In the genomic region with DNA sequence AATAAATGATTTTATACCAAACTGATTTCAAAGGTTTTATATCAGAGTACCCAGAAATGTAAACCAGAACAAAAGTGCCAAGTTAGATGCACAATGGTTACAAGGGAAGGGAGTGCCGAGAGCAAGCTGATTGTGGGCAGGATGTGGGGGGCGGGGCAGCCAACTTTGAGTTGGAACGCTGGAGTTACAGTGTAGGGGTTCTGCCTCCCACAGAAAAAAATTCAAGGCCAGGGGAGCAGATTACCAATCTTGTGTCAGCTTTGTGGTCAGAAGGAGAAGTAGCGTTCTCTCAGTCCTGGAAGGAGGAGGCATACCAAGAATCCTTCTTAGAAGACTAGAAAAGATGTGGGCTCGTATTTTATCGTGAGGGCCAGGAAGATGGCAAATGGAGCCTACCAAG, we compare ENCODE assay signal across 15 cellular contexts. TPM values are rescaled to one million over a fixed set of nuclear protein-coding genes. Genes with fewer than 3 reads are reported as not detected.
DNase-seq lines count a peak whose midpoint lies in the region; ATAC-seq lines count a peak whose summit lies in the region.
"Had no signal": no experiment of that assay in that cellular context is flagged by ENCODE, and none has a peak within 500 bp of the region (broad histone marks: within the 10 kb centered on the region; RNA-seq: fewer than 3 reads in every experiment).

No MANE protein-coding gene starts in this region.

- CTCF ChIA-PET in activated CD8-positive, alpha-beta memory T cell treated with anti-CD3 and anti-CD28 coated beads, Interleukin-2, amount 10 ng/mL, durations not matched to agents 7 days and 5 days (lab: Charles Lee) = interaction anchor here (0.7 to 4.0 kb wide), 10 partner anchors 7 to 1028 kb away, joined by 3 to 34 read pairs (median 4); partner anchors contain the start of gene FDX1
- CTCF ChIA-PET in activated CD4-positive, alpha-beta memory T cell treated with anti-CD3 and anti-CD28 coated beads, Interleukin-2, amount 10 ng/mL, durations not matched to agents 7 days and 5 days (lab: Charles Lee) = interaction anchor here (0.9 to 4.2 kb wide), 10 partner anchors 12 to 795 kb away, joined by 3 to 25 read pairs (median 3); partner anchors contain the start of gene ALG9

- peaks cover 35% of the 10 kb centered on the region for H3K27me3 Mint-ChIP-seq in activated CD8-positive, alpha-beta memory T cell treated with anti-CD3 and anti-CD28 coated beads, Interleukin-2, amount 10 ng/mL, durations not matched to agents 7 days and 5 days
- peaks cover 30% of the 10 kb centered on the region for H3K27me3 Mint-ChIP-seq in activated CD4-positive, alpha-beta memory T cell treated with anti-CD3 and anti-CD28 coated beads, Interleukin-2, amount 10 ng/mL, durations not matched to agents 7 days and 5 days

- H3K9me3 Mint-ChIP-seq in activated CD8-positive, alpha-beta memory T cell treated with anti-CD3 and anti-CD28 coated beads, Interleukin-2, amount 10 ng/mL, durations not matched to agents 7 days and 5 days (ENCODE audit: low read depth) = no peaks in the 10 kb centered on the region
- no peaks in the 10 kb centered on the region for H3K9me3 Mint-ChIP-seq in activated CD4-positive, alpha-beta memory T cell treated with anti-CD3 and anti-CD28 coated beads, Interleukin-2, amount 10 ng/mL, durations not matched to agents 7 days and 5 days

- POLR2A ChIA-PET in activated CD4-positive, alpha-beta memory T cell treated with anti-CD3 and anti-CD28 coated beads, Interleukin-2, amount 10 ng/mL, durations not matched to agents 7 days and 5 days (lab: Charles Lee) = no interaction called here

- peak; percentile 57 for DNase-seq in activated CD8-positive, alpha-beta memory T cell treated with anti-CD3 and anti-CD28 coated beads, Interleukin-2, amount 10 ng/mL, durations not matched to agents 7 days and 5 days
- no peak for DNase-seq in activated CD8-positive, alpha-beta memory T cell treated with anti-CD3 and anti-CD28 coated beads for 24 hours
- DNase-seq in MV-4-11 (lab: John Stamatoyannopoulos, UW) (peak; percentile 55), dedifferentiated amniotic fluid mesenchymal stem cell (ENCODE audit: extremely low spot score) (no peak), foreskin melanocyte (no peak)
- DNase-seq in activated CD4-positive, alpha-beta memory T cell treated with anti-CD3 and anti-CD28 coated beads, Interleukin-2, amount 10 ng/mL, durations not matched to agents 7 days and 5 days = peak; percentile 44
- peak; percentile 36 for DNase-seq in stimulated activated CD8-positive, alpha-beta memory T cell treated with anti-CD3 and anti-CD28 coated beads, Interleukin-4, amount 100 ng/mL, for 48 hours
- DNase-seq: mesenchymal stem cell, RPMI8226 had no signal

- no peak for ATAC-seq in activated CD8-positive, alpha-beta memory T cell treated with anti-CD3 and anti-CD28 coated beads, Interleukin-2, amount 10 ng/mL, durations not matched to agents 7 days and 5 days
- no peak for ATAC-seq in GM18502 (IDR thresholded peaks at IDR 0.05; ENCODE audit: poor library complexity, unreplicated experiment)

- H3K4me1 Mint-ChIP-seq in activated CD8-positive, alpha-beta memory T cell treated with anti-CD3 and anti-CD28 coated beads, Interleukin-2, amount 10 ng/mL, durations not matched to agents 7 days and 5 days = peaks cover 29% of the 10 kb centered on the region
- peaks cover 30% of the 10 kb centered on the region for H3K4me1 Mint-ChIP-seq in activated CD4-positive, alpha-beta memory T cell treated with anti-CD3 and anti-CD28 coated beads, Interleukin-2, amount 10 ng/mL, durations not matched to agents 7 days and 5 days

- H3K27ac Mint-ChIP-seq in activated CD8-positive, alpha-beta memory T cell treated with anti-CD3 and anti-CD28 coated beads, Interleukin-2, amount 10 ng/mL, durations not matched to agents 7 days and 5 days = no peak overlapping the region
- H3K27ac Mint-ChIP-seq in activated CD4-positive, alpha-beta memory T cell treated with anti-CD3 and anti-CD28 coated beads, Interleukin-2, amount 10 ng/mL, durations not matched to agents 7 days and 5 days = peak overlapping the region; percentile 1

- H3K36me3 Mint-ChIP-seq in activated CD8-positive, alpha-beta memory T cell treated with anti-CD3 and anti-CD28 coated beads, Interleukin-2, amount 10 ng/mL, durations not matched to agents 7 days and 5 days = no peaks in the 10 kb centered on the region
- H3K36me3 Mint-ChIP-seq in activated CD4-positive, alpha-beta memory T cell treated with anti-CD3 and anti-CD28 coated beads, Interleukin-2, amount 10 ng/mL, durations not matched to agents 7 days and 5 days (ENCODE audit: low read depth) = no peaks in the 10 kb centered on the region

- peak overlapping the region; percentile 13 for H3K4me3 Mint-ChIP-seq in activated CD8-positive, alpha-beta memory T cell treated with anti-CD3 and anti-CD28 coated beads, Interleukin-2, amount 10 ng/mL, durations not matched to agents 7 days and 5 days
- H3K4me3 Mint-ChIP-seq in activated CD4-positive, alpha-beta memory T cell treated with anti-CD3 and anti-CD28 coated beads, Interleukin-2, amount 10 ng/mL, durations not matched to agents 7 days and 5 days = peak overlapping the region; percentile 0

RNA-seq across cellular contexts. Expression of gene POU2AF2, which starts 15.9 kb away (rescaled TPM):
- total RNA-seq in activated CD8-positive, alpha-beta memory T cell treated with anti-CD3 and anti-CD28 coated beads, Interleukin-2, amount 10 ng/mL, durations not matched to agents 7 days and 5 days = not detected
- not detected for total RNA-seq in activated CD4-positive, alpha-beta memory T cell treated with anti-CD3 and anti-CD28 coated beads, Interleukin-2, amount 10 ng/mL, durations not matched to agents 7 days and 5 days
- total RNA-seq: chondrocyte; epithelial cell of proximal tubule; glomerular endothelial cell; T-helper 2 cell treated with Interferon-gamma antibody and Interleukin-4, amounts not matched to agents 100 ng/mL and 5 ng/mL, for 36 hours; thyroid gland had no signal

Comparison
In these comparisons a context has a peak if more than half of its experiments do, and no peak if none do; other contexts are left out.
1. DNase-seq: peak in activated CD8-positive, alpha-beta memory T cell treated with anti-CD3 and anti-CD28 coated beads, Interleukin-2, amount 10 ng/mL, durations not matched to agents 7 days and 5 days (single experiment), MV-4-11 (single experiment), activated CD4-positive, alpha-beta memory T cell treated with anti-CD3 and anti-CD28 coated beads, Interleukin-2, amount 10 ng/mL, durations not matched to agents 7 days and 5 days (single experiment) and stimulated activated CD8-positive, alpha-beta memory T cell treated with anti-CD3 and anti-CD28 coated beads, Interleukin-4, amount 100 ng/mL, for 48 hours (single experiment); none in activated CD8-positive, alpha-beta memory T cell treated with anti-CD3 and anti-CD28 coated beads for 24 hours (single experiment), dedifferentiated amniotic fluid mesenchymal stem cell (single experiment) and foreskin melanocyte (single experiment).